1 cellular context compared by ENCODE assay signal in the genomic region with DNA sequence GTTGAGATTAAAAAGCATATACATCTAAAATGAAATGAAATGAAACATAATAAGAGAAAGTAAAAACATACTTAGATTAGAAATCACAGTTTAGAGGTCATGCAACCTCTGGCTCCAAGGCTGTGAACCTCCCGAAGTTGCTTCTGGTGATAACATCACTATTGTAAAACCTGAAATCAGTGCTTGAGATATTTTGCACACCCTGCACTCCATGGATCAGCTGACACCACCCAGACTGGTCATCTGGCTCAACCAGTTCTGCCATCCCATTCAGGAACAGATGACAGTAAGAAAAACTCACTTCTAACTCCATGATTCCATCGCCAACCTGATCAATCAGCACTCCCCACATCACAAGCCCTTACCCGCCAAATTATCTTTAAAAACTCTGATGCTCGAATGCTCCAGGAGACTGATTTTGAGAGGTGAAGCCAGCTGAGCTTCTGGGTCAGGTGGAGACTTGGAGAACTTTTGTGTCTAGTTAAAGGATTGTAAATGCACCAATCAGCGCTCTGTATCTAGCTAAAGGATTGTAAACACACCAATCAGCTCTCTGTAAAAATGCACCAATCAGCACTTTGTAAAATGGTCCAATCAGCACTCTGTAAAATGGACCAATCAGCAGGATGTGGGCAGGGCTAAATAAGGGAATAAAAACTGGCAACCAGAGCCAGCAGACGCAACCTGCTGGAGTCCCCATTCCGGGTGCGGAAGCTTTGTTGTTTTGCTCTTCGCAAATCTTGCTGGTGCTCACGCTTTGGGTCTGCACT.
TF ChIP-seq lines count a peak whose summit lies in the region.

No MANE protein-coding gene starts in this region.

TF ChIP-seq in H1, 55 proteins besides CTCF, POLR2A, EP300 and RAD21:
- no peak for TF ChIP-seq TBP (IDR thresholded peaks at IDR 0.05; ENCODE audit: low read depth, low read length)
- no peak for TF ChIP-seq SP4 (IDR thresholded peaks at IDR 0.05; ENCODE audit: low read length)
- no peak for TF ChIP-seq SP1 (IDR thresholded peaks at IDR 0.05; ENCODE audit: low read depth, low read length)
